In genomic region chr13:25177012-25177411, GRCh38 we compare ENCODE assay signal across 23 cellular contexts. TPM values are rescaled to one million over a fixed set of nuclear protein-coding genes. Genes with fewer than 3 reads are reported as not detected.
DNase-seq lines count a peak whose midpoint lies in the region; ATAC-seq and TF ChIP-seq lines count a peak whose summit lies in the region.
"Had no signal": no experiment of that assay in that cellular context is flagged by ENCODE, and none has a peak within 500 bp of the region (broad histone marks: within the 10 kb centered on the region; RNA-seq: fewer than 3 reads in every experiment).

No MANE protein-coding gene starts in this region.

- POLR2A ChIA-PET in A673 (lab: Charles Lee; ENCODE audit: low non-redundant PET) = no interaction called here

- no peaks in the 10 kb centered on the region for H3K27me3 ChIP-seq in A673 (replicated peaks; ENCODE audit: insufficient read depth, low read depth, low read length, poor library complexity)

- H3K9me3 ChIP-seq in A673 (ENCODE audit: low read depth, low read length, poor library complexity, severe bottlenecking) = no peaks in the 10 kb centered on the region
- H3K9me3 ChIP-seq: Caco-2 had no signal

- BruUV-seq in A673 (replicated peaks; lab: Mats Ljungman, UMichigan) = no TSS peak

- H3K4me3 ChIP-seq in A673 (ENCODE audit: low read depth, low read length, poor library complexity, severe bottlenecking) = no peak overlapping the region

- H3K36me3 ChIP-seq in A673 (ENCODE audit: insufficient read depth, low read length, poor library complexity, severe bottlenecking) = no peaks in the 10 kb centered on the region

- CTCF ChIA-PET in A673 (lab: Charles Lee) = no interaction called here

- H3K4me1 ChIP-seq in A673 (ENCODE audit: insufficient read depth, low read length, poor library complexity, severe bottlenecking) = peaks cover 58% of the 10 kb centered on the region
- H3K4me1 ChIP-seq: Caco-2 had no signal

- H3K27ac ChIP-seq in A673 (ENCODE audit: low read depth, low read length, poor library complexity, severe bottlenecking) (peak overlapping the region; percentile 90), caudate nucleus (ENCODE audit: low read depth, low read length) (peak overlapping the region; percentile 80)
- H3K27ac ChIP-seq: 22Rv1 had no signal

- no peak for DNase-seq in A673 (ENCODE audit: low spot score)
- DNase-seq in caudate nucleus (lab: John Stamatoyannopoulos, UW) = peak in 46 of 61 donors; percentile 28 to 99 (median 70)
- peak in 37 of 42 donors; percentile 28 to 91 (median 71) for DNase-seq in head of caudate nucleus
- peak; percentile 20 for DNase-seq in occipital lobe (lab: John Stamatoyannopoulos, UW)
- DNase-seq in mucosa of gallbladder (ENCODE audit: low spot score) = no peak
- DNase-seq in NCI-H2196 treated with DMSO at 0.1 percent for 48 hours (lab: John Stamatoyannopoulos, UW; ENCODE audit: unreplicated experiment) = no peak
- DNase-seq: Caco-2; CD4-positive, CD25-positive, alpha-beta regulatory T cell; GDM1; HCEC 1CT; MM.1S; NCI-H1092; NCI-H1436 treated with DMSO at 0.1 percent for 48 hours; NCI-H2029 treated with DMSO at 0.1 percent for 48 hours; NCI-H2171 treated with DMSO at 0.1 percent for 48 hours; NK-92 treated with Interleukin-12 subunit alpha and Interleukin-12 subunit beta, amount 100 ng/mL, for 24 hours had no signal

- no peak for TF ChIP-seq CTCF in A673 (conservative IDR thresholded peaks at IDR 0.05; ENCODE audit: low read depth, low read length)

- intact Hi-C loops in A673 (cut with micrococcal nuclease; ENCODE audit: unreplicated experiment) = no loop called here
- intact Hi-C loops in head of caudate nucleus (cut with DNase I) = no loop called here

- no peak for ATAC-seq in GM18870 (IDR thresholded peaks at IDR 0.05; ENCODE audit: unreplicated experiment)
- no peak for ATAC-seq in HG03342 (IDR thresholded peaks at IDR 0.05; ENCODE audit: unreplicated experiment)
- ATAC-seq: Right ventricle myocardium inferior had no signal

RNA-seq across cellular contexts. Expression of gene AMER2, which starts 4.9 kb away (rescaled TPM):
- total RNA-seq in A673 (2021) (49.7 and 70.6 TPM in 2 replicates), occipital lobe (161 TPM), mucosa of gallbladder (not detected)
- total RNA-seq: B cell; Caco-2; CD4-positive, CD25-positive, alpha-beta regulatory T cell; LHCN-M2; NCI-H460; Right ventricle myocardium inferior had no signal

Comparison
In these comparisons a context has a peak if more than half of its experiments do, and no peak if none do; other contexts are left out.
1. DNase-seq: peak in caudate nucleus (46 of 61), head of caudate nucleus (37 of 42) and occipital lobe (single experiment); none in A673 (single experiment), mucosa of gallbladder (single experiment) and NCI-H2196 treated with DMSO at 0.1 percent for 48 hours (single experiment).
2. RNA of gene AMER2, which starts 4.9 kb away (total RNA-seq): 161 TPM in occipital lobe (single experiment) and 49.7 to 70.6 TPM in A673; not detected in mucosa of gallbladder (single experiment); every median in the first group is over 10 times any median in the second.